In genomic region chr5:78841767-78842166, GRCh38 we compare ENCODE assay signal across 17 cellular contexts.
DNase-seq lines count a peak whose midpoint lies in the region; ATAC-seq, FAIRE-seq and TF ChIP-seq lines count a peak whose summit lies in the region.
"Had no signal": no experiment of that assay in that cellular context is flagged by ENCODE, and none has a peak within 500 bp of the region (broad histone marks: within the 10 kb centered on the region; RNA-seq: fewer than 3 reads in every experiment).

No MANE protein-coding gene starts in this region.

- H3K27me3 Mint-ChIP-seq in astrocyte (ENCODE audit: low read depth, unreplicated experiment), result no peaks in the 10 kb centered on the region

- ATAC-seq in Right ventricle myocardium inferior, result no peak
- ATAC-seq: GM23338 had no signal

- H3K27me3 ChIP-seq in astrocyte (ENCODE audit: insufficient read depth, low read length), result no peaks in the 10 kb centered on the region
- H3K27me3 ChIP-seq: Peyer's patch had no signal

- no peaks in the 10 kb centered on the region for H4K20me1 ChIP-seq in astrocyte (ENCODE audit: insufficient read depth, low read length)

- H2AFZ ChIP-seq in astrocyte (ENCODE audit: low read depth, low read length), result no peak overlapping the region
- H2AFZ ChIP-seq: GM23338 had no signal

- FAIRE-seq in GM18507 (lab: Jason Lieb, UNC), result peak; percentile 49
- FAIRE-seq in astrocyte (lab: Jason Lieb, UNC), result no peak
- FAIRE-seq: G401.6, GM12892 had no signal

- no peak overlapping the region for H3K9ac ChIP-seq in astrocyte (ENCODE audit: low read length)

- peaks cover 5% of the 10 kb centered on the region for H3K9me3 Mint-ChIP-seq in astrocyte (ENCODE audit: unreplicated experiment)
- H3K9me3 Mint-ChIP-seq: GM23338 had no signal

- TF ChIP-seq CTCF in astrocyte (IDR thresholded peaks at IDR 0.05; ENCODE audit: insufficient read depth, low read depth, low read length) (no peak), fibroblast of pulmonary artery (IDR thresholded peaks at IDR 0.05; ENCODE audit: low read length, missing control alignments) (no peak)

- H3K79me2 ChIP-seq in astrocyte (ENCODE audit: insufficient read depth, low read length), result no peaks in the 10 kb centered on the region

- intact Hi-C loops in Right ventricle myocardium inferior (cut with DNase I), result no loop called here

- H3K9me3 ChIP-seq in astrocyte (ENCODE audit: insufficient read depth, low read depth, low read length), result no peaks in the 10 kb centered on the region
- H3K9me3 ChIP-seq: Peyer's patch had no signal

- peaks cover 2% of the 10 kb centered on the region for H3K4me1 Mint-ChIP-seq in astrocyte (ENCODE audit: low read depth, unreplicated experiment)

- no peaks in the 10 kb centered on the region for H3K36me3 Mint-ChIP-seq in astrocyte (ENCODE audit: low read depth, unreplicated experiment)

- H3K4me3 Mint-ChIP-seq in astrocyte (ENCODE audit: unreplicated experiment), result no peak overlapping the region
- H3K4me3 Mint-ChIP-seq: GM23338 had no signal

- peaks cover 3% of the 10 kb centered on the region for H3K4me1 ChIP-seq in astrocyte (ENCODE audit: insufficient read depth, low read length)
- H3K4me1 ChIP-seq: Peyer's patch had no signal

- DNase-seq in GM18507 (ENCODE audit: extremely low spot score, insufficient read length, low read depth) (no peak), astrocyte (ENCODE audit: low read depth) (peak; percentile 61), fibroblast of pulmonary artery (ENCODE audit: low read depth) (peak; percentile 45), pulmonary artery endothelial cell (ENCODE audit: low read depth, low spot score) (peak; percentile 20), 8988T (no peak), NK-92 (lab: John Stamatoyannopoulos, UW; ENCODE audit: unreplicated experiment) (no peak), HuH-7 (ENCODE audit: low spot score) (no peak), Right ventricle myocardium inferior (ENCODE audit: missing footprints) (no peak)
- DNase-seq: DMS53, NCI-H1092, NCI-H1694, Peyer's patch, SHP77 treated with DMSO at 0.1 percent for 48 hours had no signal

- H3K36me3 ChIP-seq in astrocyte (ENCODE audit: insufficient read depth, low read length), result no peaks in the 10 kb centered on the region
- H3K36me3 ChIP-seq: Peyer's patch had no signal

- no peak overlapping the region for H3K4me3 ChIP-seq in astrocyte (ENCODE audit: insufficient read depth, low read depth, low read length)
- H3K4me3 ChIP-seq in fibroblast of pulmonary artery (replicated peaks; ENCODE audit: low read depth, low read length), result no peak overlapping the region
- H3K4me3 ChIP-seq: GM23338, Peyer's patch had no signal

- H3K27ac ChIP-seq in astrocyte (ENCODE audit: low read depth, low read length), result no peak overlapping the region
- H3K27ac ChIP-seq: C4-2B, Peyer's patch had no signal

- peak overlapping the region; percentile 14 for H3K4me2 ChIP-seq in astrocyte (ENCODE audit: low read length)
- H3K4me2 ChIP-seq: GM23338 had no signal

- H3K27ac Mint-ChIP-seq in astrocyte (ENCODE audit: unreplicated experiment), result no peak overlapping the region
- H3K27ac Mint-ChIP-seq: GM23338 had no signal

Comparison
In these comparisons a context has a peak if more than half of its experiments do, and no peak if none do; other contexts are left out.
1. DNase-seq: peak in astrocyte (single experiment), fibroblast of pulmonary artery (single experiment) and pulmonary artery endothelial cell (single experiment); none in GM18507 (single experiment), 8988T (single experiment), NK-92 (single experiment), HuH-7 (single experiment) and Right ventricle myocardium inferior (single experiment).